In the genomic region with DNA sequence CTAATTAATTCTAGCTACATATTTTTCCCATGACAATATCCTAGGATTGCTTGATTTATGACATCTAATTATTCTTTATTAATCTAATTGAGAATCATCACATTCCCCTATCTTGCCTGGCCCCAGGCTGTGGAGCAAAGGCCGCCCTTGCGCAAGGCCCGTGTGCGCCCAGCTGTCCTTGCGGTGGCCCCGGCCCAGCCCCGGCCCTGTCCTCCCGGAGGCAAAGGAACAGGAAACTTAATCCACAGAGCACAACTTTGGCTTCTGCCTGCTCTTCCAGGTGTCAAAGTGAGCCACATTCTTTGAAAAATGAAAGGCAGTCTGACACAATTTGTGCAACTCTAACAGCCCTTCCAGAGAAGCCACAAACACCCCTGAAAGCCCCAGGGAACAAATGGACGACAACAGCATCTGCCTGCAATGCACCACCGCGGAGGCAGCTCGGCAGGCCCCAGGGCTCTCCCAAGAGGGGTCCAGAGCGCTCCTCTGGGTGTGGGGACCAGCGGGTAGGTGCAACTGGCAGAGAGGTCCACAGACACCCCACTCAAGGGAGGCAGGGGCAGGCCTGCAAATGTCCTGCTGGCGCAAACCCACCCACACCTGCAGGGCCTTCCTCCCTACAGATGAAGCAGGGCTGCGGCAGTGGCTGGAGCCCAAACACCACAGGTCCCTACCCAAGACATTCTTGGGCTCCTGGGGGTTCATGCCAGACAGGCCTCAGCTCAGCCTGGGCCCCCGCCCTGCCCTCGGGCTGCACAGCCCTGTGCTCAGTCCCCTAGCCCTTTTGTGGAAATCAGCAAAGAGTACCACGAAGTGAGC, we compare ENCODE assay signal across 11 cellular contexts. TPM values are rescaled to one million over a fixed set of nuclear protein-coding genes. Genes with fewer than 3 reads are reported as not detected.
DNase-seq lines count a peak whose midpoint lies in the region; ATAC-seq, FAIRE-seq and TF ChIP-seq lines count a peak whose summit lies in the region.
"Had no signal": no experiment of that assay in that cellular context is flagged by ENCODE, and none has a peak within 500 bp of the region (broad histone marks: within the 10 kb centered on the region; RNA-seq: fewer than 3 reads in every experiment).

No MANE protein-coding gene starts in this region.

- WGBS in small intestine, 3 donors: 48 to 68% (median 61%) methylated on average over 19 of the region's 19 CpGs

- H3K27ac ChIP-seq in GM23338 (ENCODE audit: low read depth) (no peak overlapping the region), small intestine (ENCODE audit: low read depth in 1 of 2, low read length in 1 of 2) (peak overlapping the region; percentile 57 to 87)

- no peak overlapping the region for H2AFZ ChIP-seq in GM23338

- no peaks in the 10 kb centered on the region for H3K27me3 ChIP-seq in GM23338 (ENCODE audit: insufficient read depth)
- no peaks in the 10 kb centered on the region for H3K27me3 ChIP-seq in small intestine (ENCODE audit: control insufficient read depth in 2 of 2, insufficient read depth in 2 of 2, low read length in 2 of 2)

- H3K36me3 Mint-ChIP-seq in GM23338 (ENCODE audit: low read depth) (no peaks in the 10 kb centered on the region), endothelial cell (ENCODE audit: low read depth, unreplicated experiment) (no peaks in the 10 kb centered on the region)
- H3K36me3 Mint-ChIP-seq: activated CD4-positive, alpha-beta memory T cell treated with anti-CD3 and anti-CD28 coated beads for 36 hours had no signal

- FAIRE-seq in small intestine (lab: Jason Lieb, UNC): no peak

- H3K4me3 ChIP-seq in GM23338: no peak overlapping the region
- H3K4me3 ChIP-seq in small intestine (ENCODE audit: low read depth in 1 of 2, low read length in 2 of 2): no peak overlapping the region

- peaks cover 8% of the 10 kb centered on the region for H3K27me3 Mint-ChIP-seq in GM23338 (ENCODE audit: insufficient read depth, low read depth, poor library complexity)
- peaks cover 3% of the 10 kb centered on the region for H3K27me3 Mint-ChIP-seq in endothelial cell (ENCODE audit: unreplicated experiment)
- H3K27me3 Mint-ChIP-seq: activated CD4-positive, alpha-beta memory T cell treated with anti-CD3 and anti-CD28 coated beads for 36 hours; activated naive CD8-positive, alpha-beta T cell had no signal

- no peak for TF ChIP-seq CTCF in GM23338 (conservative IDR thresholded peaks at IDR 0.05; ENCODE audit: low read depth in 2 of 2)
- TF ChIP-seq CTCF in endothelial cell (IDR thresholded peaks at IDR 0.05; ENCODE audit: unreplicated experiment): no peak

- DNase-seq in GM23338 (ENCODE audit: low spot score) (no peak), NCI-H2171 (lab: John Stamatoyannopoulos, UW) (peak; percentile 57), endothelial cell (ENCODE audit: low spot score) (peak; percentile 1), small intestine (peak; percentile 89), NCI-H510A (lab: John Stamatoyannopoulos, UW) (no peak)
- DNase-seq: activated CD4-positive, alpha-beta memory T cell treated with anti-CD3 and anti-CD28 coated beads for 36 hours; NCI-H187 treated with DMSO at 0.1 percent for 48 hours had no signal

- no peaks in the 10 kb centered on the region for H3K9me2 ChIP-seq in GM23338 (ENCODE audit: insufficient read depth)

- H3K9me3 ChIP-seq in small intestine (ENCODE audit: control insufficient read depth, low read depth): no peaks in the 10 kb centered on the region

- no peaks in the 10 kb centered on the region for H3K36me3 ChIP-seq in GM23338 (ENCODE audit: insufficient read depth)
- no peaks in the 10 kb centered on the region for H3K36me3 ChIP-seq in small intestine (ENCODE audit: control insufficient read depth in 2 of 2, insufficient read depth in 2 of 2, low read length in 2 of 2)

- no peaks in the 10 kb centered on the region; the same call in 1 of the 3 replicates for H3K9me3 Mint-ChIP-seq in GM23338
- H3K9me3 Mint-ChIP-seq in endothelial cell (ENCODE audit: unreplicated experiment): no peaks in the 10 kb centered on the region
- H3K9me3 Mint-ChIP-seq: activated CD4-positive, alpha-beta memory T cell treated with anti-CD3 and anti-CD28 coated beads for 36 hours had no signal

- no peak overlapping the region for H3K4me2 ChIP-seq in GM23338

- H3K4me1 ChIP-seq in GM23338 (ENCODE audit: insufficient read depth) (no peaks in the 10 kb centered on the region), small intestine (ENCODE audit: control insufficient read depth in 2 of 2, insufficient read depth in 1 of 2, low read depth in 1 of 2, low read length in 1 of 2) (peaks cover 2 to 10% of the 10 kb centered on the region in 2 donors)

- H3K4me1 Mint-ChIP-seq in GM23338: peaks cover 5% of the 10 kb centered on the region; the same call in 2 of the 3 replicates
- peaks cover 5% of the 10 kb centered on the region for H3K4me1 Mint-ChIP-seq in endothelial cell (ENCODE audit: unreplicated experiment)

- no peaks in the 10 kb centered on the region for H3F3A ChIP-seq in GM23338 (replicated peaks; ENCODE audit: low read depth)

- H3K27ac Mint-ChIP-seq in GM23338 (no peak overlapping the region), endothelial cell (ENCODE audit: unreplicated experiment) (no peak overlapping the region)
- H3K27ac Mint-ChIP-seq: activated CD4-positive, alpha-beta memory T cell treated with anti-CD3 and anti-CD28 coated beads for 36 hours; activated naive CD8-positive, alpha-beta T cell had no signal

- ATAC-seq in GM23338 (peak; percentile 14; the same call in 2 of the 3 replicates), GM18867 (IDR thresholded peaks at IDR 0.05; ENCODE audit: unreplicated experiment) (no peak), GM21786 (IDR thresholded peaks at IDR 0.05; ENCODE audit: unreplicated experiment) (no peak)

- no peaks in the 10 kb centered on the region for H3K79me2 ChIP-seq in GM23338 (replicated peaks; ENCODE audit: insufficient read depth)

- H4K20me1 ChIP-seq in GM23338 (replicated peaks; ENCODE audit: insufficient read depth): no peaks in the 10 kb centered on the region

- H3K4me3 Mint-ChIP-seq in GM23338 (no peak overlapping the region), endothelial cell (ENCODE audit: unreplicated experiment) (no peak overlapping the region)
- H3K4me3 Mint-ChIP-seq: activated CD4-positive, alpha-beta memory T cell treated with anti-CD3 and anti-CD28 coated beads for 36 hours; activated naive CD8-positive, alpha-beta T cell; H9 had no signal

TF ChIP-seq in GM23338, 12 proteins besides CTCF, POLR2A, EP300 and RAD21 (continues in another document):
- TF ChIP-seq REST (IDR thresholded peaks at IDR 0.05; ENCODE audit: unreplicated experiment) (no peak), EZH2phosphoT487 (IDR thresholded peaks at IDR 0.05; ENCODE audit: unreplicated experiment) (no peak), NANOG (IDR thresholded peaks at IDR 0.05; ENCODE audit: borderline replicate concordance) (no peak), ZNF331 (CRISPR knock-in tag; IDR thresholded peaks at IDR 0.05; ENCODE audit: low read depth) (no peak)

RNA-seq across cellular contexts. Expression of gene GNB1L, which starts 30.3 kb away (rescaled TPM):
- 19.2 and 27.8 TPM in 2 replicates for total RNA-seq in GM23338 (2014; rRNA removed; shearing (Covaris generic))
- polyA plus RNA-seq in GM23338 (2016; fragmentation: Nextera tagmentation; extraction: Ambion mirVana): 15.2 and 17.4 TPM in 2 replicates
- 3.7 TPM for total RNA-seq in endothelial cell (ENCODE audit: unreplicated experiment)
- 10 to 100 TPM in 2 of 3 donors, 1 to 10 TPM in 1; 7.6 to 18.9 (median 12.1) TPM for polyA plus RNA-seq in small intestine

RNA-seq across cellular contexts. Expression of gene RTL10, which starts 30.3 kb away (rescaled TPM):
- total RNA-seq in GM23338 (2014; rRNA removed; shearing (Covaris generic)): 17.4 and 19.2 TPM in 2 replicates
- polyA plus RNA-seq in GM23338 (2016; fragmentation: Nextera tagmentation; extraction: Ambion mirVana) (7.8 and 9.4 TPM in 2 replicates), small intestine (10 to 100 TPM in 2 of 3 donors, 1 to 10 TPM in 1; 9.7 to 30.6 (median 26.5) TPM)
- 20.3 TPM for total RNA-seq in endothelial cell (ENCODE audit: unreplicated experiment)

Comparison
In these comparisons a context has a peak if more than half of its experiments do, and no peak if none do; other contexts are left out.
1. DNase-seq: peak in NCI-H2171 (single experiment), endothelial cell (single experiment) and small intestine (single experiment); none in GM23338 (single experiment) and NCI-H510A (single experiment).